Comparison of ENCODE assay signal across 1 cellular context in genomic region chr5:5179079-5179478, GRCh38.
TF ChIP-seq lines count a peak whose summit lies in the region.

No MANE protein-coding gene starts in this region.

TF ChIP-seq in A549, 52 proteins besides CTCF, POLR2A, EP300 and RAD21 (continued from another document):
- TF ChIP-seq MYC (IDR thresholded peaks at IDR 0.05; ENCODE audit: borderline replicate concordance, low read length) (no peak), NR3C1 (IDR thresholded peaks at IDR 0.05) (no peak), JUN (IDR thresholded peaks at IDR 0.05) (no peak), BHLHE40 (IDR thresholded peaks at IDR 0.05; ENCODE audit: low read depth, low read length) (no peak), MAZ (IDR thresholded peaks at IDR 0.05; ENCODE audit: borderline replicate concordance, low read depth, low read length) (no peak), SREBF2 (IDR thresholded peaks at IDR 0.05) (no peak), FOXS1 (CRISPR knock-in tag; IDR thresholded peaks at IDR 0.05) (no peak), PBX3 (IDR thresholded peaks at IDR 0.05) (no peak), ZFP36 (IDR thresholded peaks at IDR 0.05; ENCODE audit: borderline replicate concordance, partially characterized antibody) (no peak), EHF (CRISPR knock-in tag; IDR thresholded peaks at IDR 0.05) (no peak), RCOR1 (IDR thresholded peaks at IDR 0.05; ENCODE audit: low read depth, low read length) (no peak)
